18 cellular contexts compared by ENCODE assay signal in genomic region chrX:69146739-69147138, GRCh38.
"Had no signal": no experiment of that assay in that cellular context is flagged by ENCODE, and none has a peak within 500 bp of the region (broad histone marks: within the 10 kb centered on the region; RNA-seq: fewer than 3 reads in every experiment).

No MANE protein-coding gene starts in this region.

- H3K27me3 ChIP-seq: neural progenitor cell, right lobe of liver had no signal

- FAIRE-seq: endothelial cell of umbilical vein had no signal

- H3K4me2 ChIP-seq: neural progenitor cell had no signal

- H2AFZ ChIP-seq: neural progenitor cell had no signal

- H3K4me3 ChIP-seq: lung, neural progenitor cell, pancreas, prostate gland, right lobe of liver, skin epidermis had no signal

- H3K9me3 ChIP-seq: pancreas, prostate gland, right lobe of liver had no signal

- H3K4me1 ChIP-seq: pancreas, prostate gland, right lobe of liver had no signal

- DNase-seq: erythroblast; foreskin melanocyte; hippocampal formation; left colon; left ventricle myocardium superior; mesenchymal stem cell; midbrain; nucleus accumbens; pancreas; right lobe of liver; stimulated activated naive CD4-positive, alpha-beta T cell treated with Interleukin-2 at 50 U/mL for 16 hours; trophoblast cell had no signal

- H3K36me3 ChIP-seq: neural progenitor cell, pancreas, prostate gland, right lobe of liver had no signal

- ATAC-seq: left colon; left ventricle myocardium superior; natural killer cell treated with Interleukin-12 subunit alpha and Interleukin-12 subunit beta and Interleukin-15 and Interleukin-18, amount 100 ng/mL, for 72 hours; pancreas; right lobe of liver had no signal

- H3K27ac ChIP-seq: neural progenitor cell, pancreas, prostate gland, right lobe of liver, skin epidermis had no signal

- H3K9ac ChIP-seq: neural progenitor cell had no signal
